9 cellular contexts compared by ENCODE assay signal in the genomic region with DNA sequence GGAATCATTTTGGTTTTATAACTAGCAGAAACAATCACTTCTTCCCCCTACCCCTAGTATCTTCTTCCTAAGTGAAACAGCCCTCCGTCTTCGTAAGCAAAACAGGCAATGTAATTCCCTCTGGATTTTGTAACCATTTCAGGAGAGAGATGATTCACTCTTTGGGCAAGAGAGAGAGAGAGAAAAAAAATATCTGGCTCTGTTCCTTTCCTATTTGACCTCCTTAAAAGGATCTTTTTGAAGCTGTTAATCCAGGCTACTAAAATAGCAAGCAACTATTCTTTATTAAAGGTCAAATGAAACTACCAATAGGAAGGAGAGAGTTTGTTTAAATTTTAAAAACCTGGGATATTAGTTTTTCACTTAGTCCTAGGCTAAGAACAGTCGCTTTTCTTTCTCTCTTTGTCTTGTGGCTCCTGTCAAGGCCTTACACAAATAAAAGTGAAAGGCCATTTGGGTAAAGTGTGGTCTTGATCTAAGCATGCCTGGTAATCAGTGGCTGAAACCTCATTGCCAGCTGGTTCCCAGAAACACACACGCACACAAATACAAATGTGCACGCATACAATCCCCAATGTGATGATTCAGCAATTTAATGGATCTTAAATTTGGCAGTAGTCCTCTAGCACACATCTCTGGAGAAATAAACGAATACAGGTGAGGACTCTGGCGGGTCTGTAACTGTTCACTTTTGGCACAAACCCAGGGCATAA.
A peak's percentile ranks its signal among the peaks of the same experiment; 100 is the strongest.
DNase-seq lines count a peak whose midpoint lies in the region; ATAC-seq, FAIRE-seq and TF ChIP-seq lines count a peak whose summit lies in the region.
"Had no signal": no experiment of that assay in that cellular context is flagged by ENCODE, and none has a peak within 500 bp of the region (broad histone marks: within the 10 kb centered on the region; RNA-seq: fewer than 3 reads in every experiment).

No MANE protein-coding gene starts in this region.

- H3K27me3 ChIP-seq in esophagus muscularis mucosa: no peaks in the 10 kb centered on the region

- no peaks in the 10 kb centered on the region for H3K27me3 Mint-ChIP-seq in activated naive CD4-positive, alpha-beta T cell treated with anti-CD3 and anti-CD28 coated beads, Interleukin-2, amount 10 ng/mL, durations not matched to agents 7 days and 5 days

- no peaks in the 10 kb centered on the region for H3K36me3 ChIP-seq in esophagus muscularis mucosa

- CTCF ChIA-PET in activated naive CD4-positive, alpha-beta T cell treated with anti-CD3 and anti-CD28 coated beads, Interleukin-2, amount 10 ng/mL, durations not matched to agents 7 days and 5 days (lab: Charles Lee): no interaction called here

- H3K27ac Mint-ChIP-seq in activated naive CD4-positive, alpha-beta T cell treated with anti-CD3 and anti-CD28 coated beads, Interleukin-2, amount 10 ng/mL, durations not matched to agents 7 days and 5 days: no peak overlapping the region

- H3K36me3 Mint-ChIP-seq in activated naive CD4-positive, alpha-beta T cell treated with anti-CD3 and anti-CD28 coated beads, Interleukin-2, amount 10 ng/mL, durations not matched to agents 7 days and 5 days: no peaks in the 10 kb centered on the region

- peak overlapping the region; percentile 70; the same call in 1 of the 2 replicates for H3K27ac ChIP-seq in C4-2B
- H3K27ac ChIP-seq in esophagus muscularis mucosa (replicated peaks in 1 of 4): peak overlapping the region; percentile 87 to 93 (median 88)

- ATAC-seq in omental fat pad (ENCODE audit: low FRiP score): peak; percentile 95
- no peak for ATAC-seq in HG02610 (IDR thresholded peaks at IDR 0.05; ENCODE audit: unreplicated experiment)
- ATAC-seq: Panc1 had no signal

- TF ChIP-seq POLR2A in esophagus muscularis mucosa (IDR thresholded peaks at IDR 0.05; ENCODE audit: low read depth): no peak

- FAIRE-seq in RCC 7860 (lab: Jason Lieb, UNC): peak; percentile 90

- TF ChIP-seq CTCF in C4-2B (conservative IDR thresholded peaks at IDR 0.05) (no peak), esophagus muscularis mucosa (IDR thresholded peaks at IDR 0.05) (no peak), omental fat pad (IDR thresholded peaks at IDR 0.05) (no peak)

- no peak overlapping the region for H3K4me3 Mint-ChIP-seq in activated naive CD4-positive, alpha-beta T cell treated with anti-CD3 and anti-CD28 coated beads, Interleukin-2, amount 10 ng/mL, durations not matched to agents 7 days and 5 days

- intact Hi-C loops in esophagus muscularis mucosa (cut with DNase I): no loop called here

- H3K9me3 Mint-ChIP-seq in activated naive CD4-positive, alpha-beta T cell treated with anti-CD3 and anti-CD28 coated beads, Interleukin-2, amount 10 ng/mL, durations not matched to agents 7 days and 5 days: no peaks in the 10 kb centered on the region

- no peaks in the 10 kb centered on the region for H3K9me3 ChIP-seq in esophagus muscularis mucosa

- DNase-seq in RCC 7860 (ENCODE audit: low spot score) (peak; percentile 62), esophagus muscularis mucosa (ENCODE audit: extremely low spot score) (no peak), omental fat pad (ENCODE audit: low spot score) (no peak)
- no peak for DNase-seq in activated CD4-positive, CD25-positive, alpha-beta regulatory T cell (lab: John Stamatoyannopoulos, UW)
- DNase-seq in activated naive CD4-positive, alpha-beta T cell (lab: John Stamatoyannopoulos, UW): no peak
- no peak for DNase-seq in activated naive CD4-positive, alpha-beta T cell treated with anti-CD3 and anti-CD28 coated beads, Interleukin-2, amount 10 ng/mL, durations not matched to agents 7 days and 5 days

- H3K4me1 Mint-ChIP-seq in activated naive CD4-positive, alpha-beta T cell treated with anti-CD3 and anti-CD28 coated beads, Interleukin-2, amount 10 ng/mL, durations not matched to agents 7 days and 5 days: no peaks in the 10 kb centered on the region

- H3K4me3 ChIP-seq in esophagus muscularis mucosa: peak overlapping the region in 3 of 4 donors; percentile 26 to 34 (median 27)

- TF ChIP-seq EP300 in esophagus muscularis mucosa (IDR thresholded peaks at IDR 0.05): peak; percentile 79

- H3K4me1 ChIP-seq in esophagus muscularis mucosa: peaks cover 7 to 69% (median 42%) of the 10 kb centered on the region in 4 donors

- WGBS in esophagus muscularis mucosa: 18% methylated on average over 7 of the region's 7 CpGs
